ENCODE assay signal across 23 cellular contexts in the genomic region with DNA sequence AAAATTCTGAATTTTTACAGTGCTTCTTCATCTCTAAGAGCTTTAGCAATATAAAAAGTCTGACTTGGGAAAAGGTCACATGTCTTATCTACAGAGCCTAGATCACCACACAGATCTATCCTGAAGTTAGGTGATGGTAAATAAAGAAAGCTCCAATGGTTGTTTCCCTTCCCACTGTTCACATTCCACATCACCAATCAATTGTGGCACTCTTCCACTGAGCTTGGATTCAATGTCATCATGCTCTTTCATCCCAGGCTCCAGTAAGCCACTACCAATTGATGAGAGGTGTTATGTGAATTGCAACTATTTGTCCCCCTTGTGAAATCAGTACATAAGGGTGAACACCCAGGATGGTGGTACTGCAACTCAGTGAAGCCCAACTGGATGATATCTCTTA.
"Had no signal": no experiment of that assay in that cellular context is flagged by ENCODE, and none has a peak within 500 bp of the region (broad histone marks: within the 10 kb centered on the region; RNA-seq: fewer than 3 reads in every experiment).

No MANE protein-coding gene starts in this region.

- H3K27ac Mint-ChIP-seq: activated CD4-positive, alpha-beta memory T cell treated with anti-CD3 and anti-CD28 coated beads for 36 hours; activated CD4-positive, alpha-beta T cell treated with anti-CD3 and anti-CD28 coated beads, Interleukin-2, amount 10 ng/mL, durations not matched to agents 7 days and 5 days; activated naive CD4-positive, alpha-beta T cell treated with anti-CD3 and anti-CD28 coated beads for 36 hours; activated naive CD8-positive, alpha-beta T cell; activated T-helper 17 cell treated with anti-CD3 and anti-CD28 coated beads, Interleukin-2, amount 50 U/mL, for 72 hours; T-helper 1 cell treated with Interleukin-12 subunit alpha and Interleukin-12 subunit beta and Interleukin-4 antibody, amounts not matched to agents 30 μg/mL and 1 μg/mL, for 36 hours had no signal

- H3K4me1 Mint-ChIP-seq: activated CD4-positive, alpha-beta T cell treated with anti-CD3 and anti-CD28 coated beads, Interleukin-2, amount 10 ng/mL, durations not matched to agents 7 days and 5 days; activated T-helper 17 cell treated with anti-CD3 and anti-CD28 coated beads, Interleukin-2, amount 50 U/mL, for 72 hours had no signal

- H3K9me3 Mint-ChIP-seq: activated CD4-positive, alpha-beta memory T cell treated with anti-CD3 and anti-CD28 coated beads for 36 hours; activated CD4-positive, alpha-beta T cell treated with anti-CD3 and anti-CD28 coated beads, Interleukin-2, amount 10 ng/mL, durations not matched to agents 7 days and 5 days; activated naive CD4-positive, alpha-beta T cell treated with anti-CD3 and anti-CD28 coated beads for 36 hours; activated T-helper 17 cell treated with anti-CD3 and anti-CD28 coated beads, Interleukin-2, amount 50 U/mL, for 72 hours; T-helper 1 cell treated with Interleukin-12 subunit alpha and Interleukin-12 subunit beta and Interleukin-4 antibody, amounts not matched to agents 30 μg/mL and 1 μg/mL, for 36 hours had no signal

- DNase-seq: activated CD4-positive, alpha-beta memory T cell treated with anti-CD3 and anti-CD28 coated beads for 36 hours; activated CD4-positive, alpha-beta T cell treated with anti-CD3 and anti-CD28 coated beads, Interleukin-2, amount 10 ng/mL, durations not matched to agents 7 days and 5 days; activated CD4-positive, CD25-positive, alpha-beta regulatory T cell; activated CD8-positive, alpha-beta memory T cell treated with anti-CD3 and anti-CD28 coated beads for 24 hours; activated gamma-delta T cell; activated naive CD4-positive, alpha-beta T cell treated with anti-CD3 and anti-CD28 coated beads for 36 hours; activated T-cell treated with anti-CD3 and anti-CD28 coated beads for 4 hours; activated T-cell treated with anti-CD3 and anti-CD28 coated beads, Interleukin-2, amount 50 U/mL, for 48 hours; caudate nucleus; MG63; MV-4-11; NCI-H1105; NCI-H1436 treated with DMSO at 0.1 percent for 48 hours; NCI-H187; NCI-H2081; NCI-H524; PC-9; SHP77 treated with DMSO at 0.1 percent for 48 hours; T-helper 9 cell had no signal

- FAIRE-seq: TTC549 had no signal

- H3K27me3 Mint-ChIP-seq: activated CD4-positive, alpha-beta memory T cell treated with anti-CD3 and anti-CD28 coated beads for 36 hours; activated CD4-positive, alpha-beta T cell treated with anti-CD3 and anti-CD28 coated beads, Interleukin-2, amount 10 ng/mL, durations not matched to agents 7 days and 5 days; activated naive CD8-positive, alpha-beta T cell; activated T-helper 17 cell treated with anti-CD3 and anti-CD28 coated beads, Interleukin-2, amount 50 U/mL, for 72 hours had no signal

- ATAC-seq: activated T-helper 17 cell treated with anti-CD3 and anti-CD28 coated beads, Interleukin-2, amount 50 U/mL, for 72 hours had no signal

- H3K4me3 Mint-ChIP-seq: activated CD4-positive, alpha-beta memory T cell treated with anti-CD3 and anti-CD28 coated beads for 36 hours; activated CD4-positive, alpha-beta T cell treated with anti-CD3 and anti-CD28 coated beads, Interleukin-2, amount 10 ng/mL, durations not matched to agents 7 days and 5 days; activated naive CD4-positive, alpha-beta T cell treated with anti-CD3 and anti-CD28 coated beads for 36 hours; activated naive CD8-positive, alpha-beta T cell; activated T-helper 17 cell treated with anti-CD3 and anti-CD28 coated beads, Interleukin-2, amount 50 U/mL, for 72 hours; T-helper 1 cell treated with Interleukin-12 subunit alpha and Interleukin-12 subunit beta and Interleukin-4 antibody, amounts not matched to agents 30 μg/mL and 1 μg/mL, for 36 hours had no signal
